In the genomic region with DNA sequence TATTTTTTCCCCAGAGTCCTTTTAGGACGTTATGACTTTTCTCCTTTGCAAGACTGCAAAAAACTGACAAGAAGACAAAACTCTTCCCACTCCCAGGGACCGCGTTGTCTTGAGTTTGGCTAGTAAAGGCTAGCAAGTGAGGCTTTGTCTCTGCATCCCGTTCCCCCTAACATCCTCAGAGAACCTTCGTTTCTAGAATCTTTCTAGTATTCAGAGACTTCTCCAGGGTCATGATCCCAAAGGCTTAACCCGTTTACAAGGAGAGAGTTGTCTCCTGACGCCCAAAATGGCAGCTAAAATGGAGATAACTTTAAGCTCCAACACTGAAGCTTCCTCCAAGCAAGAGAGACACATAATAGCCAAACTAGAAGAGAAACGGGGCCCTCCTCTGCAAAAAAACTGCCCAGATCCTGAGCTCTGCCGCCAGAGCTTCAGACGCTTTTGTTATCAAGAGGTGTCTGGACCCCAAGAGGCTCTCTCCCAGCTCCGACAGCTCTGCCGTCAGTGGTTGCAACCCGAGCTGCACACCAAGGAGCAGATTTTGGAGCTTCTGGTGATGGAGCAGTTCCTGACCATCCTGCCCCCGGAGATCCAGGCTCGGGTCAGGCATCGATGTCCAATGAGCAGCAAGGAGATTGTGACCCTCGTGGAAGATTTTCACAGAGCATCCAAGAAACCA, we compare ENCODE assay signal across 8 cellular contexts. TPM values are rescaled to one million over a fixed set of nuclear protein-coding genes. Genes with fewer than 3 reads are reported as not detected.
DNase-seq lines count a peak whose midpoint lies in the region; ATAC-seq and TF ChIP-seq lines count a peak whose summit lies in the region.

No MANE protein-coding gene starts in this region.

- H3K36me3 ChIP-seq in Panc1 (ENCODE audit: control insufficient read depth, insufficient read depth, low read length): peaks cover 6% of the 10 kb centered on the region; the same call in 1 of the 2 replicates
- H3K36me3 ChIP-seq in effector memory CD4-positive, alpha-beta T cell (ENCODE audit: control insufficient read depth, insufficient read depth, low read length): peaks cover 35% of the 10 kb centered on the region

- DNase-seq in activated naive CD4-positive, alpha-beta T cell treated with anti-CD3 and anti-CD28 coated beads, Interleukin-2, amount 50 U/mL, for 16 hours: no peak
- DNase-seq in Panc1 (ENCODE audit: low read depth, low spot score) (no peak), epidermal melanocyte (ENCODE audit: insufficient read length, low spot score) (no peak)
- DNase-seq in effector memory CD4-positive, alpha-beta T cell: no peak

- peak overlapping the region; percentile 87 for H3K27ac ChIP-seq in Panc1 (ENCODE audit: low read length)
- H3K27ac ChIP-seq in effector memory CD4-positive, alpha-beta T cell (ENCODE audit: insufficient read depth, low read length, poor library complexity, severe bottlenecking): peak overlapping the region; percentile 66

- H3K4me1 ChIP-seq in Panc1 (ENCODE audit: control insufficient read depth, insufficient read depth, low read length): 0 out of 2 replicates have a peak, but pooled peaks cover 3% of the 10 kb centered on the region
- H3K4me1 ChIP-seq in effector memory CD4-positive, alpha-beta T cell (ENCODE audit: control insufficient read depth, insufficient read depth, low read length, poor library complexity, severe bottlenecking): peaks cover 20% of the 10 kb centered on the region

- H3K9me3 ChIP-seq in Panc1 (ENCODE audit: control insufficient read depth, insufficient read depth, low read depth, low read length): peaks cover 51% of the 10 kb centered on the region
- H3K9me3 ChIP-seq in effector memory CD4-positive, alpha-beta T cell (ENCODE audit: control insufficient read depth, low read length): peaks cover 22% of the 10 kb centered on the region

- peaks cover 52% of the 10 kb centered on the region for H3K4me1 Mint-ChIP-seq in activated naive CD4-positive, alpha-beta T cell treated with anti-CD3 and anti-CD28 coated beads, Interleukin-2, amount 50 U/mL, for 24 hours
- peaks cover 13% of the 10 kb centered on the region for H3K4me1 Mint-ChIP-seq in nephron

- POLR2A ChIA-PET in Panc1 (lab: Charles Lee): interaction anchor here (0.7 kb wide), 1 partner anchor 107 kb away, joined by 5 read pairs; no protein-coding TSS in a partner anchor

- intact Hi-C loops in Panc1 (cut with micrococcal nuclease; ENCODE audit: unreplicated experiment): no loop called here

- H3K27me3 Mint-ChIP-seq in activated naive CD4-positive, alpha-beta T cell treated with anti-CD3 and anti-CD28 coated beads, Interleukin-2, amount 50 U/mL, for 24 hours: no peaks in the 10 kb centered on the region
- H3K27me3 Mint-ChIP-seq in nephron (ENCODE audit: low read depth): no peaks in the 10 kb centered on the region

- no peak for TF ChIP-seq CTCF in Panc1 (IDR thresholded peaks at IDR 0.05)
- TF ChIP-seq CTCF in nephron (IDR thresholded peaks at IDR 0.05; ENCODE audit: unreplicated experiment in 3 of 3): no peak

- CTCF ChIA-PET in Panc1 (lab: Charles Lee): no interaction called here

- peaks cover 47% of the 10 kb centered on the region for H3K36me3 Mint-ChIP-seq in activated naive CD4-positive, alpha-beta T cell treated with anti-CD3 and anti-CD28 coated beads, Interleukin-2, amount 50 U/mL, for 24 hours
- H3K36me3 Mint-ChIP-seq in nephron (ENCODE audit: low read depth): peaks cover 81% of the 10 kb centered on the region

- H3K4me3 Mint-ChIP-seq in activated naive CD4-positive, alpha-beta T cell treated with anti-CD3 and anti-CD28 coated beads, Interleukin-2, amount 50 U/mL, for 24 hours: peak overlapping the region; percentile 98
- H3K4me3 Mint-ChIP-seq in nephron: peak overlapping the region; percentile 86 to 98 (median 95)

- BruUV-seq in Panc1 (replicated peaks; lab: Mats Ljungman, UMichigan): TSS peak; percentile 82

- in situ Hi-C loops in Panc1 (cut with HindIII; ENCODE audit: low pct_unique_long_range_greater_than_20kb, low sequenced_read_pairs): no loop called here

- peak overlapping the region; percentile 84 for H3K27ac Mint-ChIP-seq in activated naive CD4-positive, alpha-beta T cell treated with anti-CD3 and anti-CD28 coated beads, Interleukin-2, amount 50 U/mL, for 24 hours
- H3K27ac Mint-ChIP-seq in nephron: peak overlapping the region; percentile 79 to 93 (median 87)

- no peaks in the 10 kb centered on the region for H3K27me3 ChIP-seq in Panc1 (ENCODE audit: control insufficient read depth, insufficient read depth, low read length)
- H3K27me3 ChIP-seq in effector memory CD4-positive, alpha-beta T cell (replicated peaks; ENCODE audit: control insufficient read depth, insufficient read depth, low read length, poor library complexity, severe bottlenecking): no peaks in the 10 kb centered on the region

- peak overlapping the region; percentile 82 to 89 for H3K4me3 ChIP-seq in Panc1 (ENCODE audit: low read depth in 2 of 2, low read length in 2 of 2)
- H3K4me3 ChIP-seq in effector memory CD4-positive, alpha-beta T cell (ENCODE audit: insufficient read depth, low read depth, low read length, poor library complexity, severe bottlenecking): peak overlapping the region; percentile 83

- ATAC-seq in Panc1 (no peak), GM18519 (IDR thresholded peaks at IDR 0.05; ENCODE audit: low FRiP score, unreplicated experiment) (no peak)
- ATAC-seq in activated CD4-positive, CD25-positive, alpha-beta regulatory T cell treated with anti-CD3 and anti-CD28 coated beads, Interleukin-2, amount 50 U/mL, for 24 hours: no peak

- H3K9me3 Mint-ChIP-seq in activated naive CD4-positive, alpha-beta T cell treated with anti-CD3 and anti-CD28 coated beads, Interleukin-2, amount 50 U/mL, for 24 hours: peaks cover 8% of the 10 kb centered on the region
- peaks cover 64% of the 10 kb centered on the region for H3K9me3 Mint-ChIP-seq in nephron

RNA-seq across cellular contexts. Expression of gene ZNF174, which starts 0.8 kb away (rescaled TPM):
- total RNA-seq in Panc1 (2021; ENCODE audit: unreplicated experiment): 14.4 TPM
- polyA plus RNA-seq in Panc1 (2012; ENCODE audit: insufficient read length): 10.5 TPM

RNA-seq across cellular contexts. Expression of gene ZSCAN32, which starts 1.1 kb away (rescaled TPM):
- 18.9 TPM for total RNA-seq in Panc1 (2021; ENCODE audit: unreplicated experiment)
- 12.1 TPM for polyA plus RNA-seq in Panc1 (2012; ENCODE audit: insufficient read length)

RNA-seq across cellular contexts. Expression of gene ZNF597, which starts 41.4 kb away (rescaled TPM):
- 2.7 TPM for total RNA-seq in Panc1 (2021; ENCODE audit: unreplicated experiment)
- polyA plus RNA-seq in Panc1 (2012; ENCODE audit: insufficient read length): 1.2 TPM

RNA-seq across cellular contexts. Expression of gene NAA60, which starts 41.6 kb away (rescaled TPM):
- 56.0 TPM for total RNA-seq in Panc1 (2021; ENCODE audit: unreplicated experiment)
- 60.0 TPM for polyA plus RNA-seq in Panc1 (2012; ENCODE audit: insufficient read length)

RNA-seq across cellular contexts. Expression of gene OR2C1, which starts 46.2 kb away (rescaled TPM):
- not detected for total RNA-seq in Panc1 (2021; ENCODE audit: unreplicated experiment)
- polyA plus RNA-seq in Panc1 (2012; ENCODE audit: insufficient read length): not detected
